17 cellular contexts compared by ENCODE assay signal in the genomic region with DNA sequence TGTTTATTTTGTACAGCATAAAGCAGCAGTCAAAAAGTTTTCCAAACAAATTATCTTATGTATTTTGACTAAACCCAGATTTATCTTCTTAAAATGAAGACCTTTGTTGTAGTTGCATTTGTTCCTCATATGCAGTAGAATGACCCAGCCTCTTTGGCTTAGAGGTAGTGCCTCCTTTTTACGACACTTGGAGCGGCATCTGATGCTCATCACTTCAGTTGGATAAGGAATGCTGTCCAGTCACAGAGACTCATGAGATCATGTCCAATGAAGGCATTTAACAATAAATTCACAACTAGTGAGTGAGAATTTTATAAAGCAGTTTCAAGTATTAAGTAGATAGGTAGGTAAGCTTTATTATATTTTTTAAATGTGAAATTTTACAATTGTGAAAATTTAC. TPM values are rescaled to one million over a fixed set of nuclear protein-coding genes. Genes with fewer than 3 reads are reported as not detected.
A peak's percentile ranks its signal among the peaks of the same experiment; 100 is the strongest.
DNase-seq lines count a peak whose midpoint lies in the region; ATAC-seq and TF ChIP-seq lines count a peak whose summit lies in the region.
"Had no signal": no experiment of that assay in that cellular context is flagged by ENCODE, and none has a peak within 500 bp of the region (broad histone marks: within the 10 kb centered on the region; RNA-seq: fewer than 3 reads in every experiment).

No MANE protein-coding gene starts in this region.

- peak overlapping the region; percentile 74 for H3K27ac Mint-ChIP-seq in activated naive CD4-positive, alpha-beta T cell treated with anti-CD3 and anti-CD28 coated beads for 36 hours
- peak overlapping the region; percentile 96 for H3K27ac Mint-ChIP-seq in activated naive CD8-positive, alpha-beta T cell

- intact Hi-C loops in activated naive CD4-positive, alpha-beta T cell treated with anti-CD3 and anti-CD28 coated beads for 36 hours (cut with micrococcal nuclease): no loop called here

- ATAC-seq in gastroesophageal sphincter: no peak
- ATAC-seq: left ventricle myocardium superior, Right ventricle myocardium inferior had no signal

- no peak overlapping the region for H3K4me2 ChIP-seq in smooth muscle cell

- H3K36me3 ChIP-seq in KOPT-K1 (ENCODE audit: insufficient read depth, low read length) (peaks cover 6% of the 10 kb centered on the region; the same call in 1 of the 2 replicates), smooth muscle cell (ENCODE audit: low read depth) (no peaks in the 10 kb centered on the region), gastroesophageal sphincter (no peaks in the 10 kb centered on the region)
- H3K36me3 ChIP-seq: esophagus squamous epithelium, HAP-1, uterus had no signal

- H2AFZ ChIP-seq in smooth muscle cell (ENCODE audit: low read depth): peak overlapping the region; percentile 19

- TF ChIP-seq CTCF in smooth muscle cell (IDR thresholded peaks at IDR 0.05; ENCODE audit: borderline replicate concordance, insufficient read depth, poor library complexity, severe bottlenecking) (no peak), gastroesophageal sphincter (IDR thresholded peaks at IDR 0.05) (no peak)

- peak overlapping the region; percentile 36 for H3K4me3 Mint-ChIP-seq in activated naive CD4-positive, alpha-beta T cell treated with anti-CD3 and anti-CD28 coated beads for 36 hours
- H3K4me3 Mint-ChIP-seq in activated naive CD8-positive, alpha-beta T cell: peak overlapping the region; percentile 66

- H3K9ac ChIP-seq in smooth muscle cell (ENCODE audit: low read depth): no peak overlapping the region

- peak overlapping the region; percentile 55 for H3K27ac ChIP-seq in KOPT-K1 (ENCODE audit: low read depth, low read length, poor library complexity, severe bottlenecking)
- H3K27ac ChIP-seq in smooth muscle cell (ENCODE audit: low read depth): no peak overlapping the region
- H3K27ac ChIP-seq in substantia nigra (ENCODE audit: low read depth, low read length, poor library complexity, severe bottlenecking): no peak overlapping the region
- no peak overlapping the region for H3K27ac ChIP-seq in gastroesophageal sphincter
- H3K27ac ChIP-seq: esophagus squamous epithelium, uterus had no signal

- H3K4me3 ChIP-seq in smooth muscle cell (no peak overlapping the region), gastroesophageal sphincter (no peak overlapping the region)
- H3K4me3 ChIP-seq: esophagus squamous epithelium, HAP-1, uterus had no signal

- no peaks in the 10 kb centered on the region for H3K9me3 Mint-ChIP-seq in activated naive CD4-positive, alpha-beta T cell treated with anti-CD3 and anti-CD28 coated beads for 36 hours
- no peaks in the 10 kb centered on the region for H3K9me3 Mint-ChIP-seq in activated naive CD8-positive, alpha-beta T cell (ENCODE audit: low read depth)

- no peaks in the 10 kb centered on the region for H3K27me3 Mint-ChIP-seq in activated naive CD4-positive, alpha-beta T cell treated with anti-CD3 and anti-CD28 coated beads for 36 hours (ENCODE audit: low read depth)
- no peaks in the 10 kb centered on the region for H3K27me3 Mint-ChIP-seq in activated naive CD8-positive, alpha-beta T cell

- peaks cover 8% of the 10 kb centered on the region for H3K4me1 ChIP-seq in smooth muscle cell (ENCODE audit: low read depth)
- no peaks in the 10 kb centered on the region for H3K4me1 ChIP-seq in gastroesophageal sphincter
- H3K4me1 ChIP-seq: Caco-2, esophagus squamous epithelium, uterus had no signal

- H3K4me1 Mint-ChIP-seq in activated naive CD4-positive, alpha-beta T cell treated with anti-CD3 and anti-CD28 coated beads for 36 hours (ENCODE audit: low read depth): peaks cover 88% of the 10 kb centered on the region
- peaks cover 91% of the 10 kb centered on the region for H3K4me1 Mint-ChIP-seq in activated naive CD8-positive, alpha-beta T cell (ENCODE audit: low read depth)

- H3K9me3 ChIP-seq in KOPT-K1 (ENCODE audit: insufficient read depth, low read length, poor library complexity, severe bottlenecking) (no peaks in the 10 kb centered on the region), smooth muscle cell (replicated peaks; ENCODE audit: low read depth) (no peaks in the 10 kb centered on the region), gastroesophageal sphincter (no peaks in the 10 kb centered on the region)
- H3K9me3 ChIP-seq: Caco-2, esophagus squamous epithelium, HAP-1, uterus had no signal

- H4K20me1 ChIP-seq in smooth muscle cell (ENCODE audit: low read depth): no peaks in the 10 kb centered on the region

- no peaks in the 10 kb centered on the region for H3F3A ChIP-seq in smooth muscle cell (ENCODE audit: low read depth)

- TF ChIP-seq POLR2A in gastroesophageal sphincter (IDR thresholded peaks at IDR 0.05): no peak

- H3K79me2 ChIP-seq in smooth muscle cell (ENCODE audit: low read depth): no peaks in the 10 kb centered on the region

- CTCF ChIA-PET in activated naive CD4-positive, alpha-beta T cell treated with anti-CD3 and anti-CD28 coated beads for 36 hours (lab: Charles Lee): no interaction called here

- no peak for DNase-seq in activated naive CD4-positive, alpha-beta T cell treated with anti-CD3 and anti-CD28 coated beads for 36 hours
- DNase-seq in activated naive CD4-positive, alpha-beta T cell treated with Interleukin-2 at 50 U/mL for 16 hours: no peak
- no peak for DNase-seq in smooth muscle cell (lab: John Stamatoyannopoulos, UW; ENCODE audit: unreplicated experiment)
- DNase-seq in substantia nigra (lab: John Stamatoyannopoulos, UW): no peak
- DNase-seq in NCI-H2171 (lab: John Stamatoyannopoulos, UW): no peak
- DNase-seq: amniotic stem cell, Caco-2, esophagus squamous epithelium, glutamatergic neuron, left ventricle myocardium superior, NCI-H526 treated with DMSO at 0.1 percent for 48 hours, uterus had no signal

- 70% methylated on average over 2 of the region's 2 CpGs for WGBS in smooth muscle cell (ENCODE audit: low lambda C conversion rate)
- WGBS in gastroesophageal sphincter (ENCODE audit: low coverage in 1 of 2), 2 donors: 81 to 90% methylated on average over 2 of the region's 2 CpGs

- H3K36me3 Mint-ChIP-seq in activated naive CD4-positive, alpha-beta T cell treated with anti-CD3 and anti-CD28 coated beads for 36 hours (ENCODE audit: low read depth): peaks cover 69% of the 10 kb centered on the region
- peaks cover 25% of the 10 kb centered on the region for H3K36me3 Mint-ChIP-seq in activated naive CD8-positive, alpha-beta T cell

- TF ChIP-seq EP300 in gastroesophageal sphincter (IDR thresholded peaks at IDR 0.05): no peak

- no peaks in the 10 kb centered on the region for H3K27me3 ChIP-seq in smooth muscle cell (ENCODE audit: low read depth)
- no peaks in the 10 kb centered on the region for H3K27me3 ChIP-seq in gastroesophageal sphincter
- H3K27me3 ChIP-seq: esophagus squamous epithelium, uterus had no signal

RNA-seq across cellular contexts. Expression of gene PTPRC, which starts 35.2 kb away (rescaled TPM):
- total RNA-seq in activated naive CD4-positive, alpha-beta T cell treated with anti-CD3 and anti-CD28 coated beads for 36 hours: 100 to 1,000 TPM; 689 to 714 TPM
- total RNA-seq in smooth muscle cell (0.04 TPM in 1 of 2 replicates, not detected in the other), gastroesophageal sphincter (10 to 100 TPM in 2 of 4 donors, 1 to 10 TPM in 2; 5.0 to 31.9 (median 12.9) TPM)
- polyA plus RNA-seq in smooth muscle cell: 0.37 TPM in 1 of 2 replicates, not detected in the other

Comparison
In these comparisons a context has a peak if more than half of its experiments do, and no peak if none do; other contexts are left out.
1. RNA of gene PTPRC, which starts 35.2 kb away (total RNA-seq): 689 to 714 TPM in activated naive CD4-positive, alpha-beta T cell treated with anti-CD3 and anti-CD28 coated beads for 36 hours; 5.0 to 31.9 TPM in gastroesophageal sphincter and 0.04 TPM in smooth muscle cell; every median in the first group is over 10 times any median in the second.